ENCODE assay signal across 1 cellular context in the genomic region with DNA sequence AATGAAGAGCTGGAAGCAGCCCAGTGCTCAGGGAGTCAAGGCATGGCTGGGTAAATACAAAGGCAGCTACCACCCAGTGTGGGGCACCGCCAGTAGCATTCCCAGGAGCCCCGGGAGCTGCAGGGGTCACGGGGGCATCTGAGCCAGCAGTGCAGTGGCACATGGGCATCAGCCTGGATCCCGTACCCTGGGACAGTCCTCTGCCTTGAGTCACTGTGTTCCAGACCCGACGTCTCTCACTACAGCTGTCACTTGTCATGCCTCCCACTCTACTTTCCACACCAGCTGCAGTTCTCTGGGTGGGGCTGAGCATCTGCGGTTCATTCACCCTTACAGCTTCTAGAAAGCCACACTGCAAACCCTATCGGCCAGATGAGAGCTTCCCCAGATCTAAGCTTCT.
TF ChIP-seq lines count a peak whose summit lies in the region.

No MANE protein-coding gene starts in this region.

TF ChIP-seq in GM12878, 131 proteins besides CTCF, POLR2A, EP300 and RAD21 (continued from another document):
- TF ChIP-seq, protein P1, sequence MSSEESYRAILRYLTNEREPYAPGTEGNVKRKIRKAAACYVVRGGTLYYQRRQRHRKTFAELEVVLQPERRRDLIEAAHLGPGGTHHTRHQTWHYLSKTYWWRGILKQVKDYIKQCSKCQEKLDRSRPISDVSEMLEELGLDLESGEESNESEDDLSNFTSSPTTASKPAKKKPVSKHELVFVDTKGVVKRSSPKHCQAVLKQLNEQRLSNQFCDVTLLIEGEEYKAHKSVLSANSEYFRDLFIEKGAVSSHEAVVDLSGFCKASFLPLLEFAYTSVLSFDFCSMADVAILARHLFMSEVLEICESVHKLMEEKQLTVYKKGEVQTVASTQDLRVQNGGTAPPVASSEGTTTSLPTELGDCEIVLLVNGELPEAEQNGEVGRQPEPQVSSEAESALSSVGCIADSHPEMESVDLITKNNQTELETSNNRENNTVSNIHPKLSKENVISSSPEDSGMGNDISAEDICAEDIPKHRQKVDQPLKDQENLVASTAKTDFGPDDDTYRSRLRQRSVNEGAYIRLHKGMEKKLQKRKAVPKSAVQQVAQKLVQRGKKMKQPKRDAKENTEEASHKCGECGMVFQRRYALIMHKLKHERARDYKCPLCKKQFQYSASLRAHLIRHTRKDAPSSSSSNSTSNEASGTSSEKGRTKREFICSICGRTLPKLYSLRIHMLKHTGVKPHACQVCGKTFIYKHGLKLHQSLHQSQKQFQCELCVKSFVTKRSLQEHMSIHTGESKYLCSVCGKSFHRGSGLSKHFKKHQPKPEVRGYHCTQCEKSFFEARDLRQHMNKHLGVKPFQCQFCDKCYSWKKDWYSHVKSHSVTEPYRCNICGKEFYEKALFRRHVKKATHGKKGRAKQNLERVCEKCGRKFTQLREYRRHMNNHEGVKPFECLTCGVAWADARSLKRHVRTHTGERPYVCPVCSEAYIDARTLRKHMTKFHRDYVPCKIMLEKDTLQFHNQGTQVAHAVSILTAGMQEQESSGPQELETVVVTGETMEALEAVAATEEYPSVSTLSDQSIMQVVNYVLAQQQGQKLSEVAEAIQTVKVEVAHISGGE (CRISPR knock-in tag; IDR thresholded peaks at IDR 0.05): no peak
- TF ChIP-seq, protein P2, sequence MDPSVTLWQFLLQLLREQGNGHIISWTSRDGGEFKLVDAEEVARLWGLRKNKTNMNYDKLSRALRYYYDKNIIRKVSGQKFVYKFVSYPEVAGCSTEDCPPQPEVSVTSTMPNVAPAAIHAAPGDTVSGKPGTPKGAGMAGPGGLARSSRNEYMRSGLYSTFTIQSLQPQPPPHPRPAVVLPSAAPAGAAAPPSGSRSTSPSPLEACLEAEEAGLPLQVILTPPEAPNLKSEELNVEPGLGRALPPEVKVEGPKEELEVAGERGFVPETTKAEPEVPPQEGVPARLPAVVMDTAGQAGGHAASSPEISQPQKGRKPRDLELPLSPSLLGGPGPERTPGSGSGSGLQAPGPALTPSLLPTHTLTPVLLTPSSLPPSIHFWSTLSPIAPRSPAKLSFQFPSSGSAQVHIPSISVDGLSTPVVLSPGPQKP (IDR thresholded peaks at IDR 0.05; ENCODE audit: low read depth, low read length): no peak
- no peak for TF ChIP-seq SUPT20H (IDR thresholded peaks at IDR 0.05; ENCODE audit: borderline replicate concordance, control insufficient read depth, low read depth, low read length)
- TF ChIP-seq ZNF207 (IDR thresholded peaks at IDR 0.05; ENCODE audit: borderline replicate concordance): no peak
- TF ChIP-seq TCF3 (IDR thresholded peaks at IDR 0.05; ENCODE audit: borderline replicate concordance, insufficient read depth, low read depth, low read length): peak; percentile 98
- TF ChIP-seq YBX1 (IDR thresholded peaks at IDR 0.05): no peak
- TF ChIP-seq NRF1 (conservative IDR thresholded peaks at IDR 0.05; ENCODE audit: low read depth, low read length): no peak
- peak; percentile 55; the same call in 1 of the 2 replicates for TF ChIP-seq BCL11A (IDR thresholded peaks at IDR 0.05; ENCODE audit: low read depth, low read length)
- 0 out of 2 replicates have a peak, but pooled peaks have one; percentile 38 for TF ChIP-seq MXI1 (IDR thresholded peaks at IDR 0.05; ENCODE audit: low read depth, low read length)
- TF ChIP-seq NBN (IDR thresholded peaks at IDR 0.05): no peak
- TF ChIP-seq HCFC1 (IDR thresholded peaks at IDR 0.05; ENCODE audit: low read length): no peak
- no peak for TF ChIP-seq NR2C2 (IDR thresholded peaks at IDR 0.05; ENCODE audit: borderline replicate concordance, control insufficient read depth, insufficient read length, low read depth)
- no peak for TF ChIP-seq NFIC (IDR thresholded peaks at IDR 0.05; ENCODE audit: low read depth, low read length)
- no peak for TF ChIP-seq TCF7 (IDR thresholded peaks at IDR 0.05; ENCODE audit: borderline replicate concordance)
- no peak for TF ChIP-seq ZNF384 (IDR thresholded peaks at IDR 0.05; ENCODE audit: borderline replicate concordance, low read depth, low read length)
